8 cellular contexts compared by ENCODE assay signal in the genomic region with DNA sequence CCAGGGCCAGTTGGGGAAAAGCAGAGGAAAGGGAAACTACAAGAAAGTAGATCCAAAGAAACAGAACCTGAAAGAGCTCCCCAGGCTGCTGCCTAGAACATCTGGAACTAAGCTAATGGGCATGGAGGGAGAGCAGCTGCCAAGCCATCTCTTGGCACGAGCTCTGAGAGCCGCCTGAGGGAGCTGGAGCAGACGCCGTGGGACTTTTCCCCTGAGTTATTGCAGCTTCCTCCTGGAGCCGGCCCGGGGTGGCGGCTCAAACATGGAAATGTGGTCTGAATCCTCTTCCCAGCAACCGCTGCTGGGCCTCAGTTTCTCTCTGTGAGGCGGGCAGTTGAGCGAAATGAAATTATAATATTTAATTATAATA. TPM values are rescaled to one million over a fixed set of nuclear protein-coding genes. Genes with fewer than 3 reads are reported as not detected.
DNase-seq lines count a peak whose midpoint lies in the region; TF ChIP-seq lines count a peak whose summit lies in the region.
"Had no signal": no experiment of that assay in that cellular context is flagged by ENCODE, and none has a peak within 500 bp of the region (broad histone marks: within the 10 kb centered on the region; RNA-seq: fewer than 3 reads in every experiment).

No MANE protein-coding gene starts in this region.

- peak overlapping the region; percentile 70 to 94 for H3K27ac ChIP-seq in SK-N-SH (ENCODE audit: low read depth in 2 of 2, low read length in 1 of 2)
- H3K27ac ChIP-seq in left ventricle myocardium inferior (replicated peaks): peak overlapping the region; percentile 80
- H3K27ac ChIP-seq in subcutaneous abdominal adipose tissue (ENCODE audit: low read depth, low read length): peak overlapping the region; percentile 62
- H3K27ac ChIP-seq: VCaP had no signal

- H3K27me3 ChIP-seq in SK-N-SH (ENCODE audit: insufficient read depth) (no peaks in the 10 kb centered on the region), left ventricle myocardium inferior (ENCODE audit: low read depth) (peaks cover 93% of the 10 kb centered on the region), subcutaneous abdominal adipose tissue (ENCODE audit: control insufficient read depth in 5 of 5, insufficient read depth in 4 of 5, low read length in 5 of 5) (peaks cover 0 to 35% (median 13%) of the 10 kb centered on the region in 5 donors)

- no peaks in the 10 kb centered on the region for H4K20me1 ChIP-seq in SK-N-SH (ENCODE audit: insufficient read depth)

- H2AFZ ChIP-seq in SK-N-SH (ENCODE audit: low read depth): no peak overlapping the region; the same call in 1 of the 2 replicates

- no peaks in the 10 kb centered on the region for H3K9me3 ChIP-seq in SK-N-SH
- H3K9me3 ChIP-seq in left ventricle myocardium inferior (replicated peaks): no peaks in the 10 kb centered on the region
- H3K9me3 ChIP-seq in subcutaneous abdominal adipose tissue (ENCODE audit: control insufficient read depth in 5 of 5, low read length in 5 of 5): no peaks in the 10 kb centered on the region

- TF ChIP-seq CTCF in SK-N-SH (IDR thresholded peaks at IDR 0.05) (no peak), left ventricle myocardium inferior (IDR thresholded peaks at IDR 0.05; ENCODE audit: borderline replicate concordance) (no peak)

- H3K36me3 ChIP-seq in SK-N-SH (replicated peaks in 1 of 2; ENCODE audit: control insufficient read depth in 1 of 2, insufficient read depth in 2 of 2, low read length in 1 of 2) (no peaks in the 10 kb centered on the region), left ventricle myocardium inferior (no peaks in the 10 kb centered on the region), subcutaneous abdominal adipose tissue (ENCODE audit: control insufficient read depth in 5 of 5, insufficient read depth in 5 of 5, low read length in 5 of 5) (no peaks in the 10 kb centered on the region)

- DNase-seq in H4 (ENCODE audit: low spot score): peak; percentile 69
- DNase-seq in SK-N-SH: peak; percentile 80
- no peak for DNase-seq in left ventricle myocardium inferior
- no peak for DNase-seq in activated T-cell treated with anti-CD3 and anti-CD28 coated beads for 4 hours
- DNase-seq in AML-193 (lab: John Stamatoyannopoulos, UW): no peak
- DNase-seq in iPS-NIHi7 (ENCODE audit: extremely low spot score): no peak

- CTCF ChIA-PET in SK-N-SH (lab: Yijun Ruan, JAX): interaction anchor here (0.8 to 2.0 kb wide), 7 partner anchors 10 to 116 kb away, joined by 3 to 5 read pairs (median 4); no protein-coding TSS in a partner anchor

- TF ChIP-seq RAD21 in SK-N-SH (IDR thresholded peaks at IDR 0.05; ENCODE audit: low read length): no peak; the same call in 1 of the 2 replicates

- H3K4me1 ChIP-seq in SK-N-SH (ENCODE audit: control insufficient read depth in 1 of 2, insufficient read depth in 2 of 2, low read depth in 1 of 2, low read length in 1 of 2) (peaks cover 36 to 54% of the 10 kb centered on the region in 2 experiments; a peak in 3 of 4 replicates), left ventricle myocardium inferior (peaks cover 31% of the 10 kb centered on the region), subcutaneous abdominal adipose tissue (ENCODE audit: control insufficient read depth in 5 of 5, insufficient read depth in 5 of 5, low read length in 5 of 5) (peaks cover 16 to 39% (median 36%) of the 10 kb centered on the region in 5 donors)

- no peaks in the 10 kb centered on the region for H3K9me2 ChIP-seq in SK-N-SH

- TF ChIP-seq EP300 in SK-N-SH (IDR thresholded peaks at IDR 0.05; ENCODE audit: borderline replicate concordance in 1 of 2, low read depth in 1 of 2, low read length in 1 of 2): peak in 1 of 2 experiments; percentile 33; a peak in 2 of 4 replicates

- 57% methylated on average over 4 of the region's 10 CpGs for WGBS in SK-N-SH (ENCODE audit: low lambda C conversion rate)

- peak overlapping the region; percentile 6; the same call in 1 of the 2 replicates for H3K4me2 ChIP-seq in SK-N-SH

- intact Hi-C loops in left ventricle myocardium inferior (cut with micrococcal nuclease): no loop called here

- POLR2A ChIA-PET in SK-N-SH (lab: Yijun Ruan, JAX): no interaction called here

- peaks cover 39% of the 10 kb centered on the region for H3F3A ChIP-seq in SK-N-SH (replicated peaks; ENCODE audit: insufficient read depth)

- H3K9ac ChIP-seq in SK-N-SH (peak overlapping the region; percentile 66; the same call in 1 of the 2 replicates), subcutaneous abdominal adipose tissue (ENCODE audit: low read length in 5 of 5) (peak overlapping the region in 2 of 5 donors; percentile 17 to 37)

- H3K79me2 ChIP-seq in SK-N-SH (ENCODE audit: insufficient read depth): no peaks in the 10 kb centered on the region

- no peak overlapping the region for H3K4me3 ChIP-seq in SK-N-SH (ENCODE audit: low read depth in 2 of 2, low read length in 1 of 2)
- no peak overlapping the region for H3K4me3 ChIP-seq in left ventricle myocardium inferior
- H3K4me3 ChIP-seq in subcutaneous abdominal adipose tissue (ENCODE audit: low read depth in 1 of 5, low read length in 5 of 5): no peak overlapping the region

TF ChIP-seq in SK-N-SH, 30 proteins besides CTCF, POLR2A, EP300 and RAD21 (continues in another document):
- TF ChIP-seq, protein P1, sequence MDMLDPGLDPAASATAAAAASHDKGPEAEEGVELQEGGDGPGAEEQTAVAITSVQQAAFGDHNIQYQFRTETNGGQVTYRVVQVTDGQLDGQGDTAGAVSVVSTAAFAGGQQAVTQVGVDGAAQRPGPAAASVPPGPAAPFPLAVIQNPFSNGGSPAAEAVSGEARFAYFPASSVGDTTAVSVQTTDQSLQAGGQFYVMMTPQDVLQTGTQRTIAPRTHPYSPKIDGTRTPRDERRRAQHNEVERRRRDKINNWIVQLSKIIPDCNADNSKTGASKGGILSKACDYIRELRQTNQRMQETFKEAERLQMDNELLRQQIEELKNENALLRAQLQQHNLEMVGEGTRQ (IDR thresholded peaks at IDR 0.05; ENCODE audit: borderline replicate concordance, low read depth, low read length): no peak
- TF ChIP-seq, protein P2, sequence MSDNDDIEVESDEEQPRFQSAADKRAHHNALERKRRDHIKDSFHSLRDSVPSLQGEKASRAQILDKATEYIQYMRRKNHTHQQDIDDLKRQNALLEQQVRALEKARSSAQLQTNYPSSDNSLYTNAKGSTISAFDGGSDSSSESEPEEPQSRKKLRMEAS (IDR thresholded peaks at IDR 0.05; ENCODE audit: low read depth): no peak; the same call in 1 of the 2 replicates
- TF ChIP-seq, protein P3, sequence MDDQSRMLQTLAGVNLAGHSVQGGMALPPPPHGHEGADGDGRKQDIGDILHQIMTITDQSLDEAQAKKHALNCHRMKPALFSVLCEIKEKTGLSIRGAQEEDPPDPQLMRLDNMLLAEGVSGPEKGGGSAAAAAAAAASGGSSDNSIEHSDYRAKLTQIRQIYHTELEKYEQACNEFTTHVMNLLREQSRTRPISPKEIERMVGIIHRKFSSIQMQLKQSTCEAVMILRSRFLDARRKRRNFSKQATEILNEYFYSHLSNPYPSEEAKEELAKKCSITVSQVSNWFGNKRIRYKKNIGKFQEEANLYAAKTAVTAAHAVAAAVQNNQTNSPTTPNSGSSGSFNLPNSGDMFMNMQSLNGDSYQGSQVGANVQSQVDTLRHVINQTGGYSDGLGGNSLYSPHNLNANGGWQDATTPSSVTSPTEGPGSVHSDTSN (IDR thresholded peaks at IDR 0.05): no peak
- TF ChIP-seq, protein P4, sequence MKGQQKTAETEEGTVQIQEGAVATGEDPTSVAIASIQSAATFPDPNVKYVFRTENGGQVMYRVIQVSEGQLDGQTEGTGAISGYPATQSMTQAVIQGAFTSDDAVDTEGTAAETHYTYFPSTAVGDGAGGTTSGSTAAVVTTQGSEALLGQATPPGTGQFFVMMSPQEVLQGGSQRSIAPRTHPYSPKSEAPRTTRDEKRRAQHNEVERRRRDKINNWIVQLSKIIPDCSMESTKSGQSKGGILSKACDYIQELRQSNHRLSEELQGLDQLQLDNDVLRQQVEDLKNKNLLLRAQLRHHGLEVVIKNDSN (IDR thresholded peaks at IDR 0.05; ENCODE audit: borderline replicate concordance, low read depth): no peak
- no peak for TF ChIP-seq MEF2A (IDR thresholded peaks at IDR 0.05; ENCODE audit: borderline replicate concordance, low read depth)
- 0 out of 2 replicates have a peak, but pooled peaks have one; percentile 11 for TF ChIP-seq FOXJ3 (CRISPR knock-in tag; IDR thresholded peaks at IDR 0.05)
- no peak for TF ChIP-seq TEAD4 (IDR thresholded peaks at IDR 0.05; ENCODE audit: borderline replicate concordance, insufficient read depth)
- TF ChIP-seq YY1 (IDR thresholded peaks at IDR 0.05; ENCODE audit: low read depth): no peak
- TF ChIP-seq SMC3 (IDR thresholded peaks at IDR 0.05; ENCODE audit: low read depth, low read length): no peak
- TF ChIP-seq FOSL2 (IDR thresholded peaks at IDR 0.05; ENCODE audit: borderline replicate concordance, low read depth): no peak
- TF ChIP-seq POLR2AphosphoS5 (IDR thresholded peaks at IDR 0.05; ENCODE audit: low read depth, low read length): no peak
- no peak for TF ChIP-seq FOXM1 (IDR thresholded peaks at IDR 0.05; ENCODE audit: low read depth)
- TF ChIP-seq, protein P5, sequence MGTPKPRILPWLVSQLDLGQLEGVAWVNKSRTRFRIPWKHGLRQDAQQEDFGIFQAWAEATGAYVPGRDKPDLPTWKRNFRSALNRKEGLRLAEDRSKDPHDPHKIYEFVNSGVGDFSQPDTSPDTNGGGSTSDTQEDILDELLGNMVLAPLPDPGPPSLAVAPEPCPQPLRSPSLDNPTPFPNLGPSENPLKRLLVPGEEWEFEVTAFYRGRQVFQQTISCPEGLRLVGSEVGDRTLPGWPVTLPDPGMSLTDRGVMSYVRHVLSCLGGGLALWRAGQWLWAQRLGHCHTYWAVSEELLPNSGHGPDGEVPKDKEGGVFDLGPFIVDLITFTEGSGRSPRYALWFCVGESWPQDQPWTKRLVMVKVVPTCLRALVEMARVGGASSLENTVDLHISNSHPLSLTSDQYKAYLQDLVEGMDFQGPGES (IDR thresholded peaks at IDR 0.05; ENCODE audit: low read depth, low read length): no peak
- no peak for TF ChIP-seq RFX5 (IDR thresholded peaks at IDR 0.05; ENCODE audit: low read length)
- no peak for TF ChIP-seq SIN3A (IDR thresholded peaks at IDR 0.05; ENCODE audit: borderline replicate concordance, low read depth, low read length)
- TF ChIP-seq GATA2 (CRISPR knock-in tag; IDR thresholded peaks at IDR 0.05): no peak
- no peak for TF ChIP-seq NRF1 (IDR thresholded peaks at IDR 0.05; ENCODE audit: low read depth, low read length)
- no peak for TF ChIP-seq GABPA (IDR thresholded peaks at IDR 0.05; ENCODE audit: low read depth)
- no peak for TF ChIP-seq MXI1 (IDR thresholded peaks at IDR 0.05; ENCODE audit: low read depth, low read length)
- peak; percentile 34; the same call in 1 of the 2 replicates for TF ChIP-seq RCOR1 (IDR thresholded peaks at IDR 0.05; ENCODE audit: low read length)

RNA-seq across cellular contexts. Expression of a gene that starts 41.8 kb away (rescaled TPM):
- total RNA-seq in H4 (2014; rRNA removed; shearing (Covaris generic)): 2.2 and 3.9 TPM in 2 replicates
- 24.6 and 36.5 TPM in 2 replicates for polyA plus RNA-seq in SK-N-SH (2012; rRNA removed)
- polyA plus RNA-seq in SK-N-SH (2012; cell fraction: cytosol; rRNA removed): 3.6 and 4.4 TPM in 2 replicates
- 95.4 and 196 TPM in 2 replicates for polyA plus RNA-seq in SK-N-SH (2012; cell fraction: nucleus; rRNA removed)
- total RNA-seq in left ventricle myocardium inferior: 0.16 TPM

Comparison
In these comparisons a context has a peak if more than half of its experiments do, and no peak if none do; other contexts are left out.
1. DNase-seq: peak in H4 (single experiment) and SK-N-SH (single experiment); none in left ventricle myocardium inferior (single experiment), activated T-cell treated with anti-CD3 and anti-CD28 coated beads for 4 hours (single experiment), AML-193 (0 of 2) and iPS-NIHi7 (single experiment).
2. Peak in every context shown above with its lines, with median percentiles within 50 percentile points of each other: H3K27ac ChIP-seq.